Comparison of ENCODE assay signal across 2 cellular contexts in genomic region chr9:136632799-136633106, GRCh38. TPM values are rescaled to one million over a fixed set of nuclear protein-coding genes. Genes with fewer than 3 reads are reported as not detected.
"Had no signal": no experiment of that assay in that cellular context is flagged by ENCODE, and none has a peak within 500 bp of the region (broad histone marks: within the 10 kb centered on the region; RNA-seq: fewer than 3 reads in every experiment).

No MANE protein-coding gene starts in this region.

RNA-seq across cellular contexts. Expression of gene EGFL7, which starts 30.0 kb away (rescaled TPM):
- total RNA-seq: OCI-LY7 had no signal
- polyA plus RNA-seq: IgD-negative memory B cell had no signal
